In genomic region chr13:41365636-41366035, GRCh38 we compare ENCODE assay signal across 14 cellular contexts.
"Had no signal": no experiment of that assay in that cellular context is flagged by ENCODE, and none has a peak within 500 bp of the region (broad histone marks: within the 10 kb centered on the region; RNA-seq: fewer than 3 reads in every experiment).

No MANE protein-coding gene starts in this region.

- ATAC-seq: mucosa of descending colon; naive thymus-derived CD4-positive, alpha-beta T cell; stimulated activated naive B cell treated with anti-CD40 and anti-IgM and Interleukin-4, amounts not matched to agents 10 μg/mL and 1 μg/mL and 100 μg/mL, for 72 hours had no signal

- DNase-seq: activated CD4-positive, alpha-beta memory T cell treated with anti-CD3 and anti-CD28 coated beads for 36 hours; activated effector memory CD4-positive, alpha-beta T cell treated with anti-CD3 and anti-CD28 coated beads, Interleukin-2, amount 50 U/mL, for 16 hours; activated T-cell treated with anti-CD3 and anti-CD28 coated beads, Interleukin-2, amount 50 U/mL, for 24 hours; hippocampal formation; left ventricle myocardium inferior; mucosa of descending colon; naive thymus-derived CD4-positive, alpha-beta T cell; posterior cingulate gyrus; retina; stimulated activated CD4-positive, alpha-beta T cell treated with anti-CD3 and anti-CD28 coated beads, Interleukin-2, amount 100 ng/mL, for 48 hours; stimulated activated naive B cell treated with anti-CD40 and anti-IgM and Interleukin-4, amounts not matched to agents 10 μg/mL and 1 μg/mL and 100 μg/mL, for 72 hours; uterus had no signal

- H3K4me1 Mint-ChIP-seq: stimulated activated naive B cell treated with anti-CD40 and anti-IgM and Interleukin-4, amounts not matched to agents 10 μg/mL and 1 μg/mL and 100 μg/mL, for 72 hours had no signal

- H3K27me3 ChIP-seq: tibial nerve, uterus had no signal

- H3K36me3 ChIP-seq: uterus had no signal

- H3K4me3 Mint-ChIP-seq: activated CD4-positive, alpha-beta memory T cell treated with anti-CD3 and anti-CD28 coated beads for 36 hours; activated naive CD8-positive, alpha-beta T cell; activated T-cell treated with anti-CD3 and anti-CD28 coated beads, Interleukin-2, amount 50 U/mL, for 24 hours; naive thymus-derived CD4-positive, alpha-beta T cell; stimulated activated naive B cell treated with anti-CD40 and anti-IgM and Interleukin-4, amounts not matched to agents 10 μg/mL and 1 μg/mL and 100 μg/mL, for 72 hours had no signal

- H3K4me3 ChIP-seq: left ventricle myocardium inferior, mucosa of descending colon, tibial nerve, uterus had no signal

- H3K27ac Mint-ChIP-seq: activated CD4-positive, alpha-beta memory T cell treated with anti-CD3 and anti-CD28 coated beads for 36 hours; activated T-cell treated with anti-CD3 and anti-CD28 coated beads, Interleukin-2, amount 50 U/mL, for 24 hours; stimulated activated naive B cell treated with anti-CD40 and anti-IgM and Interleukin-4, amounts not matched to agents 10 μg/mL and 1 μg/mL and 100 μg/mL, for 72 hours had no signal

- H3K9me3 Mint-ChIP-seq: activated CD4-positive, alpha-beta memory T cell treated with anti-CD3 and anti-CD28 coated beads for 36 hours; activated T-cell treated with anti-CD3 and anti-CD28 coated beads, Interleukin-2, amount 50 U/mL, for 24 hours; stimulated activated naive B cell treated with anti-CD40 and anti-IgM and Interleukin-4, amounts not matched to agents 10 μg/mL and 1 μg/mL and 100 μg/mL, for 72 hours had no signal

- H3K27me3 Mint-ChIP-seq: activated CD4-positive, alpha-beta memory T cell treated with anti-CD3 and anti-CD28 coated beads for 36 hours; activated naive CD8-positive, alpha-beta T cell; activated T-cell treated with anti-CD3 and anti-CD28 coated beads, Interleukin-2, amount 50 U/mL, for 24 hours; naive thymus-derived CD4-positive, alpha-beta T cell; stimulated activated naive B cell treated with anti-CD40 and anti-IgM and Interleukin-4, amounts not matched to agents 10 μg/mL and 1 μg/mL and 100 μg/mL, for 72 hours had no signal
